1 cellular context compared by ENCODE assay signal in the genomic region with DNA sequence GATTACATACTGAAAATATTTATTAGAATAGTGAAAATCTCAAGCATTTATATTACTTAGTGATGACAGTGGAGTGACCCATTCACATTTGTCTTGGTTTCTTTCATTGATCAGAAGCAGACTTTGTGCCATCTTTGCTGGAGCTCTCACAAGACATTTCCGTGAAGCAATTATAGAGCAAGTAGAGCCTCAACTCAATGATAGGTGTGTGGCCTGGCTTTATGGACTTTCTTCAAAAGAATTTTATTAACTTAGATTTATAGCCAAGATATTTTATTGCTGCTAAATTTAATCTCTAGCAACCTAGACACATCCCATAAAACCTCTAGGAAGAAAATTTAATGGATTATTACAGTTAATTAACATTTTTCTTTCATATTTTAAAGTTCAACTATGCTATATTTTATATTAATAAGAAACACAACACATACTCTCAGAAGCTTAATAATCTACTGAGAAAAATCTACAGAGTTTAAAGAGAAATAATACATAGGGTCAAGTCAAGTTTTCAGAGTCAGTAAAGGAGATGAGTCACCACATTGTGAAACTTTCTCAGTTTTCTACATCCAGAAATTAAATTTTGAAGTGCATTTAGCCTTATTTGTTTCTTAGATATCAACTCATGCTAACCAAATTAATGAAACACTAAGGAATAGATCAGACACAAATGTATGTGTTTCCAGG.
TF ChIP-seq lines count a peak whose summit lies in the region.

No MANE protein-coding gene starts in this region.

TF ChIP-seq in IMR-90, 13 proteins besides CTCF, POLR2A, EP300 and RAD21 (continued from another document):
- TF ChIP-seq, protein P1, sequence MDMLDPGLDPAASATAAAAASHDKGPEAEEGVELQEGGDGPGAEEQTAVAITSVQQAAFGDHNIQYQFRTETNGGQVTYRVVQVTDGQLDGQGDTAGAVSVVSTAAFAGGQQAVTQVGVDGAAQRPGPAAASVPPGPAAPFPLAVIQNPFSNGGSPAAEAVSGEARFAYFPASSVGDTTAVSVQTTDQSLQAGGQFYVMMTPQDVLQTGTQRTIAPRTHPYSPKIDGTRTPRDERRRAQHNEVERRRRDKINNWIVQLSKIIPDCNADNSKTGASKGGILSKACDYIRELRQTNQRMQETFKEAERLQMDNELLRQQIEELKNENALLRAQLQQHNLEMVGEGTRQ (IDR thresholded peaks at IDR 0.05; ENCODE audit: low read depth, low read length): no peak
- TF ChIP-seq CEBPB (IDR thresholded peaks at IDR 0.05; ENCODE audit: low read depth, low read length): peak; percentile 63; the same call in 1 of the 2 replicates
- no peak for TF ChIP-seq SMC3 (IDR thresholded peaks at IDR 0.05; ENCODE audit: low read depth, low read length)
- no peak for TF ChIP-seq MXI1 (IDR thresholded peaks at IDR 0.05; ENCODE audit: borderline replicate concordance, low read depth, low read length)
- peak; percentile 60; the same call in 1 of the 2 replicates for TF ChIP-seq FOS (IDR thresholded peaks at IDR 0.05; ENCODE audit: low read depth, low read length)
